ENCODE assay signal across 8 cellular contexts in genomic region chr1:230149751-230150584, GRCh38.
DNase-seq lines count a peak whose midpoint lies in the region; ATAC-seq and TF ChIP-seq lines count a peak whose summit lies in the region.

No MANE protein-coding gene starts in this region.

- no peaks in the 10 kb centered on the region for H3K27me3 ChIP-seq in tibial artery

- ATAC-seq in GM18861 (IDR thresholded peaks at IDR 0.05; ENCODE audit: unreplicated experiment) (peak; percentile 53), HG02678 (IDR thresholded peaks at IDR 0.05; ENCODE audit: unreplicated experiment) (peak; percentile 64), mucosa of descending colon (peak; percentile 48)

- no peaks in the 10 kb centered on the region for H3K36me3 ChIP-seq in mucosa of descending colon (ENCODE audit: low read depth)
- H3K36me3 ChIP-seq in tibial artery: no peaks in the 10 kb centered on the region

- H3K4me1 ChIP-seq in mucosa of descending colon (ENCODE audit: low read depth) (peaks cover 16% of the 10 kb centered on the region), tibial artery (peaks cover 6 to 59% (median 24%) of the 10 kb centered on the region in 4 donors)

- intact Hi-C loops in mucosa of descending colon (cut with DNase I, micrococcal nuclease): no loop called here
- intact Hi-C loops in tibial artery (cut with DNase I; ENCODE audit: low total_unique reads): loop anchor here (1.0 kb wide), 1 partner anchor 22 kb away; no protein-coding TSS in a partner anchor

- TF ChIP-seq CTCF in mucosa of descending colon (IDR thresholded peaks at IDR 0.05): no peak
- TF ChIP-seq CTCF in tibial artery (IDR thresholded peaks at IDR 0.05): no peak

- H3K4me3 ChIP-seq in mucosa of descending colon (no peak overlapping the region), tibial artery (no peak overlapping the region)

- H3K9me3 ChIP-seq in mucosa of descending colon: no peaks in the 10 kb centered on the region
- H3K9me3 ChIP-seq in tibial artery: no peaks in the 10 kb centered on the region

- DNase-seq in NCI-H510A treated with DMSO at 0.1 percent for 48 hours (lab: John Stamatoyannopoulos, UW): peak; percentile 76
- DNase-seq in mucosa of descending colon: no peak
- DNase-seq in iPS-NIHi7 (ENCODE audit: extremely low spot score): no peak
- DNase-seq in SW 1271 (lab: John Stamatoyannopoulos, UW): no peak
- no peak for DNase-seq in stimulated activated CD4-positive, alpha-beta T cell treated with anti-CD3 and anti-CD28 coated beads, Interleukin-1b, Interleukin-23, amount 100 ng/mL, for 48 hours
- no peak for DNase-seq in tibial artery

- H3K27ac ChIP-seq in tibial artery: no peak overlapping the region
